8 cellular contexts compared by ENCODE assay signal in genomic region chr14:22112004-22112403, GRCh38.
DNase-seq lines count a peak whose midpoint lies in the region; ATAC-seq, FAIRE-seq and TF ChIP-seq lines count a peak whose summit lies in the region.

No MANE protein-coding gene starts in this region.

- FAIRE-seq in pancreas (lab: Jason Lieb, UNC): no peak

- H3K9me3 ChIP-seq in pancreas (no peaks in the 10 kb centered on the region), tibial nerve (no peaks in the 10 kb centered on the region)

- TF ChIP-seq POLR2A in tibial nerve (IDR thresholded peaks at IDR 0.05): no peak

- intact Hi-C loops in pancreas (cut with DNase I): no loop called here

- H3K4me3 ChIP-seq in pancreas (no peak overlapping the region), tibial nerve (no peak overlapping the region)

- H3K36me3 ChIP-seq in pancreas: no peaks in the 10 kb centered on the region
- H3K36me3 ChIP-seq in tibial nerve: no peaks in the 10 kb centered on the region

- no peaks in the 10 kb centered on the region for H3K9me3 Mint-ChIP-seq in activated T-cell treated with anti-CD3 and anti-CD28 coated beads, Interleukin-2, amount 50 U/mL, for 4 hours

- DNase-seq in CD1c-positive myeloid dendritic cell (ENCODE audit: extremely low spot score) (peak; percentile 22), KBM-7 (peak; percentile 23), kidney tubule cell (ENCODE audit: low spot score) (peak; percentile 27), NCI-H345 (lab: John Stamatoyannopoulos, UW) (no peak), pancreas (no peak), tibial nerve (ENCODE audit: low spot score in 2 of 2) (no peak)
- peak; percentile 50 for DNase-seq in activated T-cell treated with anti-CD3 and anti-CD28 coated beads, Interleukin-2, amount 50 U/mL, for 4 hours

- ATAC-seq in activated T-cell treated with anti-CD3 and anti-CD28 coated beads, Interleukin-2, amount 50 U/mL, for 4 hours: no peak
- ATAC-seq in pancreas: no peak
- no peak for ATAC-seq in HG02588 (IDR thresholded peaks at IDR 0.05; ENCODE audit: unreplicated experiment)

- no peak overlapping the region for H3K27ac ChIP-seq in pancreas
- no peak overlapping the region for H3K27ac ChIP-seq in tibial nerve

- H3K4me3 Mint-ChIP-seq in activated T-cell treated with anti-CD3 and anti-CD28 coated beads, Interleukin-2, amount 50 U/mL, for 4 hours: peak overlapping the region; percentile 79

- H3K27me3 ChIP-seq in pancreas: peaks cover 0 to 7% (median 2%) of the 10 kb centered on the region in 4 donors
- H3K27me3 ChIP-seq in tibial nerve: no peaks in the 10 kb centered on the region

- no peaks in the 10 kb centered on the region for H3K36me3 Mint-ChIP-seq in activated T-cell treated with anti-CD3 and anti-CD28 coated beads, Interleukin-2, amount 50 U/mL, for 4 hours (ENCODE audit: insufficient read depth)

- 61 to 63% methylated on average over 3 of the region's 3 CpGs for WGBS in pancreas, 2 donors
- WGBS in tibial nerve, 2 donors: 69 to 75% methylated on average over 3 of the region's 3 CpGs

- H3K4me1 ChIP-seq in pancreas (no peaks in the 10 kb centered on the region), tibial nerve (no peaks in the 10 kb centered on the region)

- peaks cover 9% of the 10 kb centered on the region for H3K4me1 Mint-ChIP-seq in activated T-cell treated with anti-CD3 and anti-CD28 coated beads, Interleukin-2, amount 50 U/mL, for 4 hours (ENCODE audit: low read depth)

- TF ChIP-seq CTCF in pancreas (IDR thresholded peaks at IDR 0.05) (no peak), tibial nerve (IDR thresholded peaks at IDR 0.05) (peak in 2 of 5 experiments; percentile 28 to 46)

- in situ Hi-C loops in KBM-7 (cut with MboI; ENCODE audit: low pct_unique_long_range_greater_than_20kb, low sequenced_read_pairs): no loop called here

- TF ChIP-seq EP300 in tibial nerve (IDR thresholded peaks at IDR 0.05): no peak

- peaks cover 1% of the 10 kb centered on the region for H3K27me3 Mint-ChIP-seq in activated T-cell treated with anti-CD3 and anti-CD28 coated beads, Interleukin-2, amount 50 U/mL, for 4 hours (ENCODE audit: low read depth)

Comparison
In these comparisons a context has a peak if more than half of its experiments do, and no peak if none do; other contexts are left out.
1. DNase-seq: peak in CD1c-positive myeloid dendritic cell (single experiment), KBM-7 (single experiment), activated T-cell treated with anti-CD3 and anti-CD28 coated beads, Interleukin-2, amount 50 U/mL, for 4 hours (single experiment) and kidney tubule cell (single experiment); none in NCI-H345 (single experiment), pancreas (0 of 6) and tibial nerve (0 of 2).